Comparison of ENCODE assay signal across 1 cellular context in the genomic region with DNA sequence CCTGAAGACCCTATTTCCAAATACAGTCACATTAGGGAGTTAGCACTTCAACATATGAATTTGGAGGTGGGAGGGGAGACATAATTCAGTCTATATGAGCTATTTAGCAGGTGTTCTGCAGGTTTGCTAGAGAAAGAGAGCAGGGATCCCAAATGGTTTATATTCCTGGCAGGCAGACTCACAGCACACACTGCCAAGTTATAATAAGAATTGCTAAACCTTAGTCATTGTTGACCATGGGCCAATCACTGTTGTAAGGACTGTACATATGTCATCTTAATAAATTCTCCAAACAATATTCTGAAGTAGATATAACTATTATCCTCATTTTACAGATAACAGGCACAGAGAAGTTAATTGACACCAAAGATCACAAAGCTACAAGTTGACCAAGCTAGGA.
TF ChIP-seq lines count a peak whose summit lies in the region.

No MANE protein-coding gene starts in this region.

TF ChIP-seq in WTC11, 78 proteins besides CTCF, POLR2A, EP300 and RAD21:
- TF ChIP-seq IRF2 (CRISPR knock-in tag; IDR thresholded peaks at IDR 0.05; ENCODE audit: borderline replicate concordance, low read depth) (no peak), KAT7 (CRISPR knock-in tag; IDR thresholded peaks at IDR 0.05; ENCODE audit: borderline replicate concordance) (no peak), ELF4 (CRISPR knock-in tag; IDR thresholded peaks at IDR 0.05; ENCODE audit: low read depth) (no peak), CBFB (CRISPR knock-in tag; IDR thresholded peaks at IDR 0.05; ENCODE audit: low read depth) (no peak), SP1 (CRISPR knock-in tag; conservative IDR thresholded peaks at IDR 0.05) (no peak), MXD4 (CRISPR knock-in tag; IDR thresholded peaks at IDR 0.05; ENCODE audit: borderline replicate concordance) (no peak)
- TF ChIP-seq, protein P1, sequence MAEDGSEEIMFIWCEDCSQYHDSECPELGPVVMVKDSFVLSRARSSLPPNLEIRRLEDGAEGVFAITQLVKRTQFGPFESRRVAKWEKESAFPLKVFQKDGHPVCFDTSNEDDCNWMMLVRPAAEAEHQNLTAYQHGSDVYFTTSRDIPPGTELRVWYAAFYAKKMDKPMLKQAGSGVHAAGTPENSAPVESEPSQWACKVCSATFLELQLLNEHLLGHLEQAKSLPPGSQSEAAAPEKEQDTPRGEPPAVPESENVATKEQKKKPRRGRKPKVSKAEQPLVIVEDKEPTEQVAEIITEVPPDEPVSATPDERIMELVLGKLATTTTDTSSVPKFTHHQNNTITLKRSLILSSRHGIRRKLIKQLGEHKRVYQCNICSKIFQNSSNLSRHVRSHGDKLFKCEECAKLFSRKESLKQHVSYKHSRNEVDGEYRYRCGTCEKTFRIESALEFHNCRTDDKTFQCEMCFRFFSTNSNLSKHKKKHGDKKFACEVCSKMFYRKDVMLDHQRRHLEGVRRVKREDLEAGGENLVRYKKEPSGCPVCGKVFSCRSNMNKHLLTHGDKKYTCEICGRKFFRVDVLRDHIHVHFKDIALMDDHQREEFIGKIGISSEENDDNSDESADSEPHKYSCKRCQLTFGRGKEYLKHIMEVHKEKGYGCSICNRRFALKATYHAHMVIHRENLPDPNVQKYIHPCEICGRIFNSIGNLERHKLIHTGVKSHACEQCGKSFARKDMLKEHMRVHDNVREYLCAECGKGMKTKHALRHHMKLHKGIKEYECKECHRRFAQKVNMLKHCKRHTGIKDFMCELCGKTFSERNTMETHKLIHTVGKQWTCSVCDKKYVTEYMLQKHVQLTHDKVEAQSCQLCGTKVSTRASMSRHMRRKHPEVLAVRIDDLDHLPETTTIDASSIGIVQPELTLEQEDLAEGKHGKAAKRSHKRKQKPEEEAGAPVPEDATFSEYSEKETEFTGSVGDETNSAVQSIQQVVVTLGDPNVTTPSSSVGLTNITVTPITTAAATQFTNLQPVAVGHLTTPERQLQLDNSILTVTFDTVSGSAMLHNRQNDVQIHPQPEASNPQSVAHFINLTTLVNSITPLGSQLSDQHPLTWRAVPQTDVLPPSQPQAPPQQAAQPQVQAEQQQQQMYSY (CRISPR knock-in tag; IDR thresholded peaks at IDR 0.05) = no peak
- TF ChIP-seq, protein P2, sequence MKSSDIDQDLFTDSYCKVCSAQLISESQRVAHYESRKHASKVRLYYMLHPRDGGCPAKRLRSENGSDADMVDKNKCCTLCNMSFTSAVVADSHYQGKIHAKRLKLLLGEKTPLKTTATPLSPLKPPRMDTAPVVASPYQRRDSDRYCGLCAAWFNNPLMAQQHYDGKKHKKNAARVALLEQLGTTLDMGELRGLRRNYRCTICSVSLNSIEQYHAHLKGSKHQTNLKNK (CRISPR knock-in tag; IDR thresholded peaks at IDR 0.05) = no peak
- TF ChIP-seq, protein P3, sequence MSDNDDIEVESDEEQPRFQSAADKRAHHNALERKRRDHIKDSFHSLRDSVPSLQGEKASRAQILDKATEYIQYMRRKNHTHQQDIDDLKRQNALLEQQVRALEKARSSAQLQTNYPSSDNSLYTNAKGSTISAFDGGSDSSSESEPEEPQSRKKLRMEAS (CRISPR knock-in tag; IDR thresholded peaks at IDR 0.05) = no peak
- TF ChIP-seq, protein P4, sequence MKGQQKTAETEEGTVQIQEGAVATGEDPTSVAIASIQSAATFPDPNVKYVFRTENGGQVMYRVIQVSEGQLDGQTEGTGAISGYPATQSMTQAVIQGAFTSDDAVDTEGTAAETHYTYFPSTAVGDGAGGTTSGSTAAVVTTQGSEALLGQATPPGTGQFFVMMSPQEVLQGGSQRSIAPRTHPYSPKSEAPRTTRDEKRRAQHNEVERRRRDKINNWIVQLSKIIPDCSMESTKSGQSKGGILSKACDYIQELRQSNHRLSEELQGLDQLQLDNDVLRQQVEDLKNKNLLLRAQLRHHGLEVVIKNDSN (CRISPR knock-in tag; IDR thresholded peaks at IDR 0.05) = no peak
- TF ChIP-seq, protein P5, sequence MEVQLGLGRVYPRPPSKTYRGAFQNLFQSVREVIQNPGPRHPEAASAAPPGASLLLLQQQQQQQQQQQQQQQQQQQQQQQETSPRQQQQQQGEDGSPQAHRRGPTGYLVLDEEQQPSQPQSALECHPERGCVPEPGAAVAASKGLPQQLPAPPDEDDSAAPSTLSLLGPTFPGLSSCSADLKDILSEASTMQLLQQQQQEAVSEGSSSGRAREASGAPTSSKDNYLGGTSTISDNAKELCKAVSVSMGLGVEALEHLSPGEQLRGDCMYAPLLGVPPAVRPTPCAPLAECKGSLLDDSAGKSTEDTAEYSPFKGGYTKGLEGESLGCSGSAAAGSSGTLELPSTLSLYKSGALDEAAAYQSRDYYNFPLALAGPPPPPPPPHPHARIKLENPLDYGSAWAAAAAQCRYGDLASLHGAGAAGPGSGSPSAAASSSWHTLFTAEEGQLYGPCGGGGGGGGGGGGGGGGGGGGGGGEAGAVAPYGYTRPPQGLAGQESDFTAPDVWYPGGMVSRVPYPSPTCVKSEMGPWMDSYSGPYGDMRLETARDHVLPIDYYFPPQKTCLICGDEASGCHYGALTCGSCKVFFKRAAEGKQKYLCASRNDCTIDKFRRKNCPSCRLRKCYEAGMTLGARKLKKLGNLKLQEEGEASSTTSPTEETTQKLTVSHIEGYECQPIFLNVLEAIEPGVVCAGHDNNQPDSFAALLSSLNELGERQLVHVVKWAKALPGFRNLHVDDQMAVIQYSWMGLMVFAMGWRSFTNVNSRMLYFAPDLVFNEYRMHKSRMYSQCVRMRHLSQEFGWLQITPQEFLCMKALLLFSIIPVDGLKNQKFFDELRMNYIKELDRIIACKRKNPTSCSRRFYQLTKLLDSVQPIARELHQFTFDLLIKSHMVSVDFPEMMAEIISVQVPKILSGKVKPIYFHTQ (CRISPR knock-in tag; IDR thresholded peaks at IDR 0.05) = no peak
TF ChIP-seq in WTC11: peak in this region for 0.
